28 cellular contexts compared by ENCODE assay signal in genomic region chr20:40305303-40305702, GRCh38.
"Had no signal": no experiment of that assay in that cellular context is flagged by ENCODE, and none has a peak within 500 bp of the region (broad histone marks: within the 10 kb centered on the region; RNA-seq: fewer than 3 reads in every experiment).

No MANE protein-coding gene starts in this region.

- H3K4me1 Mint-ChIP-seq: activated B cell treated with CpG ODN at 0.5 μM for 24 hours; activated CD4-positive, alpha-beta T cell treated with anti-CD3 and anti-CD28 coated beads, Interleukin-2, amount 10 ng/mL, durations not matched to agents 24 days and 14 days; activated CD8-positive, alpha-beta memory T cell treated with anti-CD3 and anti-CD28 coated beads, Interleukin-2, amount 10 ng/mL, durations not matched to agents 7 days and 5 days; activated naive CD8-positive, alpha-beta T cell treated with anti-CD3 and anti-CD28 coated beads, Interleukin-2, amount 50 U/mL, for 24 hours; T-helper 17 cell had no signal

- H3K27ac Mint-ChIP-seq: activated B cell treated with CpG ODN at 0.5 μM for 24 hours; activated CD4-positive, alpha-beta T cell treated with anti-CD3 and anti-CD28 coated beads, Interleukin-2, amount 10 ng/mL, durations not matched to agents 24 days and 14 days; activated CD8-positive, alpha-beta memory T cell treated with anti-CD3 and anti-CD28 coated beads, Interleukin-2, amount 10 ng/mL, durations not matched to agents 7 days and 5 days; activated naive CD4-positive, alpha-beta T cell treated with anti-CD3 and anti-CD28 coated beads, Interleukin-2, amount 50 U/mL, for 72 hours; activated naive CD8-positive, alpha-beta T cell treated with anti-CD3 and anti-CD28 coated beads, Interleukin-2, amount 50 U/mL, for 24 hours; activated T-cell treated with anti-CD3 and anti-CD28 coated beads, Interleukin-2, amount 50 U/mL, for 24 hours; activated T-helper 1 cell treated with anti-CD3 and anti-CD28 coated beads, Interleukin-12 subunit alpha, Interleukin-12 subunit beta, Interleukin-2, Interleukin-4 antibody, amounts not matched to agents 30 ng/mL and 10 ng/mL and 1 ng/mL, durations not matched to agents 14 hours and 24 hours and 36 hours; T-helper 17 cell had no signal

- H3K27me3 Mint-ChIP-seq: activated CD4-positive, alpha-beta T cell treated with anti-CD3 and anti-CD28 coated beads, Interleukin-2, amount 10 ng/mL, durations not matched to agents 24 days and 14 days; activated CD8-positive, alpha-beta memory T cell treated with anti-CD3 and anti-CD28 coated beads, Interleukin-2, amount 10 ng/mL, durations not matched to agents 7 days and 5 days; activated T-cell treated with anti-CD3 and anti-CD28 coated beads, Interleukin-2, amount 50 U/mL, for 24 hours; T-helper 17 cell had no signal

- H3K4me3 ChIP-seq: ascending aorta, body of pancreas, SJSA1 had no signal

- H3K4me1 ChIP-seq: body of pancreas had no signal

- H3K27me3 ChIP-seq: ascending aorta, body of pancreas, SJSA1 had no signal

- H3K9me3 Mint-ChIP-seq: activated B cell treated with CpG ODN at 0.5 μM for 24 hours; activated CD4-positive, alpha-beta T cell treated with anti-CD3 and anti-CD28 coated beads, Interleukin-2, amount 10 ng/mL, durations not matched to agents 24 days and 14 days; activated naive CD8-positive, alpha-beta T cell treated with anti-CD3 and anti-CD28 coated beads, Interleukin-2, amount 50 U/mL, for 24 hours; activated T-cell treated with anti-CD3 and anti-CD28 coated beads, Interleukin-2, amount 50 U/mL, for 24 hours; activated T-helper 1 cell treated with anti-CD3 and anti-CD28 coated beads, Interleukin-12 subunit alpha, Interleukin-12 subunit beta, Interleukin-2, Interleukin-4 antibody, amounts not matched to agents 30 ng/mL and 10 ng/mL and 1 ng/mL, durations not matched to agents 14 hours and 24 hours and 36 hours had no signal

- DNase-seq: activated B cell treated with CpG ODN at 0.5 μM for 24 hours; activated CD4-positive, alpha-beta T cell treated with anti-CD3 and anti-CD28 coated beads for 1 hour; activated CD4-positive, alpha-beta T cell treated with anti-CD3 and anti-CD28 coated beads, Interleukin-2, amount 10 ng/mL, durations not matched to agents 24 days and 14 days; activated CD4-positive, alpha-beta T cell treated with anti-CD3 and anti-CD28 coated beads, Interleukin-2, amount 50 U/mL, for 48 hours; activated CD8-positive, alpha-beta memory T cell treated with anti-CD3 and anti-CD28 coated beads, Interleukin-2, amount 10 ng/mL, durations not matched to agents 7 days and 5 days; activated effector memory CD4-positive, alpha-beta T cell treated with Interleukin-2 at 50 U/mL for 16 hours; activated naive CD4-positive, alpha-beta T cell; activated naive CD8-positive, alpha-beta T cell treated with anti-CD3 and anti-CD28 coated beads, Interleukin-2, amount 50 U/mL, for 24 hours; activated T-cell treated with anti-CD3 and anti-CD28 coated beads, Interleukin-2, amount 50 U/mL, for 24 hours; amniotic stem cell; body of pancreas; MM.1S; NCI-H1105; NCI-H1436; NCI-H1694 treated with DMSO at 0.1 percent for 48 hours; NCI-H2029 treated with DMSO at 0.1 percent for 48 hours; NCI-H345; NCI-H510A; NCI-H526 treated with DMSO at 0.1 percent for 48 hours; NCI-H82; RPMI8226; SHP77; T-helper 17 cell; T-helper 9 cell had no signal

- H3K36me3 ChIP-seq: ascending aorta, SJSA1 had no signal

- H3K27ac ChIP-seq: ascending aorta, body of pancreas, SJSA1 had no signal

- H3K9me3 ChIP-seq: ascending aorta, body of pancreas, SJSA1 had no signal

- H3K4me3 Mint-ChIP-seq: activated B cell treated with CpG ODN at 0.5 μM for 24 hours; activated CD4-positive, alpha-beta T cell treated with anti-CD3 and anti-CD28 coated beads, Interleukin-2, amount 10 ng/mL, durations not matched to agents 24 days and 14 days; activated CD8-positive, alpha-beta memory T cell treated with anti-CD3 and anti-CD28 coated beads, Interleukin-2, amount 10 ng/mL, durations not matched to agents 7 days and 5 days; activated naive CD8-positive, alpha-beta T cell treated with anti-CD3 and anti-CD28 coated beads, Interleukin-2, amount 50 U/mL, for 24 hours; activated T-cell treated with anti-CD3 and anti-CD28 coated beads, Interleukin-2, amount 50 U/mL, for 24 hours; activated T-helper 1 cell treated with anti-CD3 and anti-CD28 coated beads, Interleukin-12 subunit alpha, Interleukin-12 subunit beta, Interleukin-2, Interleukin-4 antibody, amounts not matched to agents 30 ng/mL and 10 ng/mL and 1 ng/mL, durations not matched to agents 14 hours and 24 hours and 36 hours; T-helper 17 cell had no signal

- H3K36me3 Mint-ChIP-seq: activated CD8-positive, alpha-beta memory T cell treated with anti-CD3 and anti-CD28 coated beads, Interleukin-2, amount 10 ng/mL, durations not matched to agents 7 days and 5 days; activated naive CD4-positive, alpha-beta T cell treated with anti-CD3 and anti-CD28 coated beads, Interleukin-2, amount 50 U/mL, for 72 hours had no signal

- ATAC-seq: activated CD8-positive, alpha-beta memory T cell treated with anti-CD3 and anti-CD28 coated beads, Interleukin-2, amount 10 ng/mL, durations not matched to agents 7 days and 5 days; activated naive CD4-positive, alpha-beta T cell treated with anti-CD3 and anti-CD28 coated beads, Interleukin-2, amount 50 U/mL, for 72 hours; activated naive CD8-positive, alpha-beta T cell treated with anti-CD3 and anti-CD28 coated beads, Interleukin-2, amount 50 U/mL, for 24 hours; body of pancreas; T-helper 17 cell had no signal
